ENCODE assay signal across 21 cellular contexts in the genomic region with DNA sequence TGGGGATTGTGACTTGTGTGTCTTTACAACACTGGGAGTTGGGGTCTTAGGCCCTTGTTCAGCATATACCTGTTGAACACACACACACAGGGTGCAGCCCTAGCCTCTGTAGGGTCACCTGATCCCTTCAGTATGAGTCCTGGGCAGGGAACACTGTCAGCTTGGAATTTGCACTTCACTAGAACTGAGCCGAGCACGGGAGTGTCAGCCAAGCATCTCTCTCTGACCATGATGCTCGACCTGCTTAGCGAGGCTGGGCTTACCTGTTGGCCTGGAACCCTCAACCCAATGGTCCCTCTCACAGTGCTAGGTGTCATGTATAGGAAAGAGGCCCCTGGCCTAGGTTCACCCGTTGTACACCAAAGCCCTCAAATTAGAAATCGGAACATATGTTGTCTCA.
"Had no signal": no experiment of that assay in that cellular context is flagged by ENCODE, and none has a peak within 500 bp of the region (broad histone marks: within the 10 kb centered on the region; RNA-seq: fewer than 3 reads in every experiment).

No MANE protein-coding gene starts in this region.

- H3K4me2 ChIP-seq: KMS-11 had no signal

- ATAC-seq: HepG2, K562 had no signal

- H3K36me3 ChIP-seq: SJCRH30 had no signal

- DNase-seq: Kasumi-1, MM.1S, NCI-H1092 treated with DMSO at 0.1 percent for 48 hours, NCI-H1436, NCI-H2029, NCI-H2081 treated with DMSO at 0.1 percent for 48 hours, NCI-H2171, NCI-H226, NCI-H446, NCI-H510A, NCI-H524 treated with DMSO at 0.1 percent for 48 hours, NCI-H69, NCI-H774, RPMI8226, SHP77 treated with DMSO at 0.1 percent for 48 hours, SJCRH30 had no signal

- H3K9me3 ChIP-seq: SJCRH30 had no signal

- H3K4me3 ChIP-seq: K562, SJCRH30 had no signal

- H3K36me3 Mint-ChIP-seq: IgD-negative memory B cell had no signal

- H3K27me3 ChIP-seq: SJCRH30 had no signal

- H3K4me3 Mint-ChIP-seq: IgD-negative memory B cell had no signal

- H3K9ac ChIP-seq: KMS-11 had no signal

- H3K27ac ChIP-seq: KMS-11, SJCRH30 had no signal

- FAIRE-seq: HepG2, K562, RCC 7860 had no signal

- H3K4me1 ChIP-seq: SJCRH30 had no signal
